26 cellular contexts compared by ENCODE assay signal in the genomic region with DNA sequence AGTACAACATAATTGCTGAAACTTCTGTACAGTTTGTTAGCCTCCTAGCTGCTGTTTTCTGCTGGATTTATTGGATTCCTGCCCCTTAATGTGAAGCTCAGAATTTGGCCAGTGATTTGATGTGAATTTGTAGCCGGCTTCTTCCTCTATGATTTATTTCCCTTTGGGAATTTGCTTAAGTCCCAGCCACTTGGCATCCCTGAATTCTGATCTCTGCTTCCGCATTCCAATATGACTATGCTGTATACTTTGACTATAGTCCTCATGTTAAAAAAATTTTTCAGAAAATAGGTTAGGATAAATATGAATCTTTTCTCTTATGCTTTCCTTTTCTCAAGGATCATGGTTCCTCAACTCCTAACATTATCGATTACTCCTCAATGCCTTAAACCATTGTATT.
"Had no signal": no experiment of that assay in that cellular context is flagged by ENCODE, and none has a peak within 500 bp of the region (broad histone marks: within the 10 kb centered on the region; RNA-seq: fewer than 3 reads in every experiment).

No MANE protein-coding gene starts in this region.

- DNase-seq: activated CD4-positive, alpha-beta T cell treated with anti-CD3 and anti-CD28 coated beads, Interleukin-2, amount 10 ng/mL, durations not matched to agents 7 days and 5 days; activated CD8-positive, alpha-beta T cell treated with anti-CD3 and anti-CD28 coated beads, Interleukin-2, amount 10 ng/mL, durations not matched to agents 7 days and 5 days; activated naive CD4-positive, alpha-beta T cell treated with anti-CD3 and anti-CD28 coated beads, Interleukin-2, amount 10 ng/mL, durations not matched to agents 7 days and 5 days; activated naive CD8-positive, alpha-beta T cell treated with anti-CD3 and anti-CD28 coated beads, Interleukin-2, amount 50 U/mL, for 24 hours; activated T-cell treated with anti-CD3 and anti-CD28 coated beads, Interleukin-2, amount 50 U/mL, for 24 hours; anterior cingulate cortex; central memory CD4-positive, alpha-beta T cell; colonic mucosa; endodermal cell; gastrocnemius medialis; head of caudate nucleus; kidney; stimulated activated CD4-positive, alpha-beta T cell treated with anti-CD3 and anti-CD28 coated beads, Interleukin-4, amount 100 ng/mL, for 4 hours; stimulated activated naive B cell treated with anti-CD40 and anti-IgM and Interleukin-4, amounts not matched to agents 10 μg/mL and 1 μg/mL and 100 μg/mL, for 72 hours; T1000; upper lobe of right lung had no signal

- H3K27me3 ChIP-seq: colonic mucosa had no signal

- ATAC-seq: activated CD8-positive, alpha-beta T cell treated with anti-CD3 and anti-CD28 coated beads, Interleukin-2, amount 10 ng/mL, durations not matched to agents 7 days and 5 days; activated naive CD8-positive, alpha-beta T cell treated with anti-CD3 and anti-CD28 coated beads, Interleukin-2, amount 50 U/mL, for 24 hours; gastrocnemius medialis; left lobe of liver; natural killer cell treated with Interleukin-12 subunit alpha and Interleukin-12 subunit beta and Interleukin-15 and Interleukin-18, amount 100 ng/mL, for 72 hours; sciatic nerve; stimulated activated naive B cell treated with anti-CD40 and anti-IgM and Interleukin-4, amounts not matched to agents 10 μg/mL and 1 μg/mL and 100 μg/mL, for 72 hours; upper lobe of right lung had no signal

- H3K36me3 ChIP-seq: colonic mucosa, gastrocnemius medialis, neutrophil, thoracic aorta, upper lobe of right lung had no signal

- H3K4me3 Mint-ChIP-seq: activated CD4-positive, alpha-beta T cell treated with anti-CD3 and anti-CD28 coated beads, Interleukin-2, amount 10 ng/mL, durations not matched to agents 7 days and 5 days; activated CD8-positive, alpha-beta T cell treated with anti-CD3 and anti-CD28 coated beads, Interleukin-2, amount 10 ng/mL, durations not matched to agents 7 days and 5 days; activated naive CD4-positive, alpha-beta T cell treated with anti-CD3 and anti-CD28 coated beads, Interleukin-2, amount 10 ng/mL, durations not matched to agents 7 days and 5 days; activated naive CD8-positive, alpha-beta T cell treated with anti-CD3 and anti-CD28 coated beads, Interleukin-2, amount 50 U/mL, for 24 hours; activated T-cell treated with anti-CD3 and anti-CD28 coated beads, Interleukin-2, amount 50 U/mL, for 24 hours; brain; endodermal cell; natural killer cell treated with Interleukin-12 subunit alpha and Interleukin-12 subunit beta and Interleukin-15 and Interleukin-18, amount 100 ng/mL, for 72 hours; stimulated activated naive B cell treated with anti-CD40 and anti-IgM and Interleukin-4, amounts not matched to agents 10 μg/mL and 1 μg/mL and 100 μg/mL, for 72 hours had no signal

- H2AFZ ChIP-seq: parathyroid adenoma had no signal

- H3K9ac ChIP-seq: parathyroid adenoma had no signal

- H3K4me1 Mint-ChIP-seq: activated CD4-positive, alpha-beta T cell treated with anti-CD3 and anti-CD28 coated beads, Interleukin-2, amount 10 ng/mL, durations not matched to agents 7 days and 5 days; activated naive CD4-positive, alpha-beta T cell treated with anti-CD3 and anti-CD28 coated beads, Interleukin-2, amount 10 ng/mL, durations not matched to agents 7 days and 5 days; activated naive CD8-positive, alpha-beta T cell treated with anti-CD3 and anti-CD28 coated beads, Interleukin-2, amount 50 U/mL, for 24 hours; brain; endodermal cell; stimulated activated naive B cell treated with anti-CD40 and anti-IgM and Interleukin-4, amounts not matched to agents 10 μg/mL and 1 μg/mL and 100 μg/mL, for 72 hours had no signal

- H3K79me2 ChIP-seq: parathyroid adenoma had no signal

- H3K27ac ChIP-seq: colonic mucosa, epithelial cell of prostate, gastrocnemius medialis, neutrophil, parathyroid adenoma, thoracic aorta, upper lobe of right lung had no signal

- H3K9me3 ChIP-seq: colonic mucosa had no signal

- H3K4me3 ChIP-seq: colonic mucosa, gastrocnemius medialis, lung, thoracic aorta, upper lobe of right lung had no signal

- H3K36me3 Mint-ChIP-seq: activated naive CD4-positive, alpha-beta T cell treated with anti-CD3 and anti-CD28 coated beads, Interleukin-2, amount 10 ng/mL, durations not matched to agents 7 days and 5 days; brain had no signal

- H3K27ac Mint-ChIP-seq: activated CD4-positive, alpha-beta T cell treated with anti-CD3 and anti-CD28 coated beads, Interleukin-2, amount 10 ng/mL, durations not matched to agents 7 days and 5 days; activated CD8-positive, alpha-beta T cell treated with anti-CD3 and anti-CD28 coated beads, Interleukin-2, amount 10 ng/mL, durations not matched to agents 7 days and 5 days; activated naive CD4-positive, alpha-beta T cell treated with anti-CD3 and anti-CD28 coated beads, Interleukin-2, amount 10 ng/mL, durations not matched to agents 7 days and 5 days; activated naive CD8-positive, alpha-beta T cell treated with anti-CD3 and anti-CD28 coated beads, Interleukin-2, amount 50 U/mL, for 24 hours; activated T-cell treated with anti-CD3 and anti-CD28 coated beads, Interleukin-2, amount 50 U/mL, for 24 hours; activated T-helper 2 cell treated with anti-CD3 and anti-CD28 coated beads, Interferon-gamma antibody, Interleukin-2, Interleukin-4, amounts not matched to agents 10 μg/mL and 5 μg/mL and 100 μg/mL, durations not matched to agents 14 hours and 24 hours and 36 hours; brain; endodermal cell; natural killer cell treated with Interleukin-12 subunit alpha and Interleukin-12 subunit beta and Interleukin-15 and Interleukin-18, amount 100 ng/mL, for 72 hours; stimulated activated naive B cell treated with anti-CD40 and anti-IgM and Interleukin-4, amounts not matched to agents 10 μg/mL and 1 μg/mL and 100 μg/mL, for 72 hours had no signal

- H3K4me1 ChIP-seq: colonic mucosa, gastrocnemius medialis, parathyroid adenoma, upper lobe of right lung had no signal
